13 cellular contexts compared by ENCODE assay signal in genomic region chr2:232026941-232027340, GRCh38.
DNase-seq lines count a peak whose midpoint lies in the region; ATAC-seq and TF ChIP-seq lines count a peak whose summit lies in the region.
"Had no signal": no experiment of that assay in that cellular context is flagged by ENCODE, and none has a peak within 500 bp of the region (broad histone marks: within the 10 kb centered on the region; RNA-seq: fewer than 3 reads in every experiment).

No MANE protein-coding gene starts in this region.

- H3K4me1 ChIP-seq in KMS-11 (ENCODE audit: low read depth, poor library complexity, severe bottlenecking) = peaks cover 47% of the 10 kb centered on the region

- in situ Hi-C loops in GM13977 (cut with MboI; ENCODE audit: low pct_unique_long_range_greater_than_20kb, low sequenced_read_pairs, unreplicated experiment) = no loop called here

- no peaks in the 10 kb centered on the region; the same call in 1 of the 2 replicates for H3K27me3 ChIP-seq in KMS-11 (ENCODE audit: insufficient read depth, low read depth)
- H3K27me3 ChIP-seq: cardiac muscle cell, MG63 had no signal

- no peak overlapping the region for H3K9ac ChIP-seq in KMS-11

- ATAC-seq in GM19324 (IDR thresholded peaks at IDR 0.05; ENCODE audit: low FRiP score, unreplicated experiment) = peak; percentile 75
- ATAC-seq in HG02852 (IDR thresholded peaks at IDR 0.05; ENCODE audit: unreplicated experiment) = peak; percentile 100
- ATAC-seq: WTC11 had no signal

- no peaks in the 10 kb centered on the region for H3K36me3 ChIP-seq in KMS-11 (ENCODE audit: insufficient read depth)

- H4K20me1 ChIP-seq in KMS-11 (ENCODE audit: insufficient read depth) = peaks cover 12% of the 10 kb centered on the region; the same call in 1 of the 2 replicates

- peak overlapping the region; percentile 41 for H3K4me2 ChIP-seq in KMS-11

- no peaks in the 10 kb centered on the region for H3K79me2 ChIP-seq in KMS-11 (ENCODE audit: insufficient read depth, low read depth)

- H2AFZ ChIP-seq in KMS-11 (ENCODE audit: low read depth) = no peak overlapping the region

- H3K4me3 ChIP-seq in KMS-11 (IDR thresholded peaks at IDR 0.05; ENCODE audit: insufficient read depth, low read depth, low read length) = peak overlapping the region; percentile 21
- H3K4me3 ChIP-seq: cardiac muscle cell, MG63, thoracic aorta had no signal

- TF ChIP-seq CTCF in GM13977 (IDR thresholded peaks at IDR 0.05; ENCODE audit: extremely low read depth, insufficient read depth, missing control alignments) (no peak), KMS-11 (conservative IDR thresholded peaks at IDR 0.05; ENCODE audit: low read depth, low read length) (no peak)

- H3K27ac ChIP-seq in KMS-11 = no peak overlapping the region
- H3K27ac ChIP-seq: cardiac muscle cell, thoracic aorta had no signal

- DNase-seq in GM13977 (ENCODE audit: low spot score) (peak; percentile 58), NCI-H1092 treated with DMSO at 0.1 percent for 48 hours (lab: John Stamatoyannopoulos, UW) (no peak), NCI-H345 (lab: John Stamatoyannopoulos, UW) (no peak), NCI-H526 treated with DMSO at 0.1 percent for 48 hours (lab: John Stamatoyannopoulos, UW) (no peak), mucosa of gallbladder (ENCODE audit: low spot score) (no peak)
- DNase-seq: GOT3, MG63 had no signal
